Comparison of ENCODE assay signal across 1 cellular context in the genomic region with DNA sequence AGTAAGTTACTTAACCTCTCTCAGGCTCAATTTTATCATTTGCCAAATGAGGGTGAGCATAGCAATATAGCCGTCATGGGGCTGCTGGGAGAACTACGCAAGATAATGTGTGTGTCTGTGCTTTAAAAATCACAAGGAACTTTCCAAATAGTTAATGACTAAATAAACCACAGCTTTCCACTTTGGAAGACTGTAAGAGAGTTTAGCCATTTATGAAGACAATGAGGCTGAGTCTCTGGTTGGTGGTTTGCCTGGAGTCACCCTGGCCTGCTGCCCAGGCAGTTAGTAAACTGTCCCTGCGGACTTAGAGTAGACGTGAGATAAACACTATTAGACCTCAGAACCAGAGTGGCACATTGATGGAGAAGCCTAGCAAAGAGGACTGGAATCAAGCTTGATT.
TF ChIP-seq lines count a peak whose summit lies in the region.

No MANE protein-coding gene starts in this region.

TF ChIP-seq in WTC11, 78 proteins besides CTCF, POLR2A, EP300 and RAD21 (continued from another document):
- TF ChIP-seq ZBTB43 (CRISPR knock-in tag; IDR thresholded peaks at IDR 0.05), result no peak
- TF ChIP-seq ZNF219 (CRISPR knock-in tag; IDR thresholded peaks at IDR 0.05; ENCODE audit: borderline replicate concordance), result no peak
TF ChIP-seq in WTC11: peak in this region for 0.
